In the genomic region with DNA sequence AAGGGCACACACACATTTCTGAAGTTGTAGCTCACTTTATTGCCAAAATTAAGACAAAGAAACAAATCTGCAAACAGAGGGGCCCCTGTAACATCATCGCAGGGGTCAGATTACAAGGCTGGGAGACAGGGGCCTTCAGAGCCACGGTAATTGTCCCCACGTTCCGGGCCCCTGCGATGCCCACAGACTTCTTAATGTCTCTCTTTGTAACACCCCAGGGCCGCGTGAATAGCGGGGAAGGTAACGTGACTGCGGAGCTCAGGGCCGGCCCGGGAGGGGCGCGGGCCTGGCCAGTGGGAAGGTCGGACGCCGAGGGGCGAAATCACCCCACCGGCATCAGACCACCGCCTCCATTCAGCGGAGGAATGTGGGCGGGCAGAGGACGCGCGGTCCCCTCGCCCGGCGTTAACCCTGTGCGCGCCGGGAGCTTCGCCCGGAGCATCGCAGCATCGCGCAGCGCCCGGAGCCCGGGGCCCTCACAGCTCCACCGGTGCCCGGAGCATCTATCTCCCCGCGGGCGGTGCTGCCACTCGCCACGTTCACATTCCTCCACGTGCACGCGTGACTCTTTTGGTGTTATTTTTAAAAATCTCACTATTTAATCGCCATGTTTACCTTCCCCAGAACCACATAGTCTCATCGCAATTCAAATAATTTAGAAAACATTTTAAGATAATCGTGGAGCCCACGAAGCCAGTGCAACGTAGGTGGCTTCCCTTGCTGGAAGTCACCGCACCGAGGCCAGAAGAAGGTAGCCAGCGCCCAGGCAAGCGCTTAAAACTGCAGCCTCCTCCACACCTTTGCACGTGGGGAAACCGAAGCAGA, we compare ENCODE assay signal across 8 cellular contexts. TPM values are rescaled to one million over a fixed set of nuclear protein-coding genes. Genes with fewer than 3 reads are reported as not detected.
DNase-seq lines count a peak whose midpoint lies in the region; ATAC-seq and TF ChIP-seq lines count a peak whose summit lies in the region.

No MANE protein-coding gene starts in this region.

- H3F3A ChIP-seq in PC-3 (ENCODE audit: low read length, unreplicated experiment), result no peaks in the 10 kb centered on the region

- TF ChIP-seq CTCF in chondrocyte (IDR thresholded peaks at IDR 0.05) (no peak), PC-3 (conservative IDR thresholded peaks at IDR 0.05; ENCODE audit: low read depth, low read length) (no peak)

- no peaks in the 10 kb centered on the region for H4K20me1 ChIP-seq in PC-3 (ENCODE audit: low read length)

- H3K27ac ChIP-seq in PC-3 (ENCODE audit: low read length), result no peak overlapping the region

- peaks cover 37% of the 10 kb centered on the region for H3K4me1 Mint-ChIP-seq in chondrocyte (ENCODE audit: low read depth)

- ATAC-seq in GM19467 (IDR thresholded peaks at IDR 0.05; ENCODE audit: unreplicated experiment), result no peak
- ATAC-seq in PC-3, result no peak

- no peaks in the 10 kb centered on the region for H3K4me1 ChIP-seq in PC-3 (ENCODE audit: insufficient read depth, low read length)

- no peak overlapping the region for H2AFZ ChIP-seq in PC-3 (ENCODE audit: low read length)

- H3K4me3 ChIP-seq in PC-3 (ENCODE audit: low read length), result no peak overlapping the region

- no peaks in the 10 kb centered on the region for H3K9me3 ChIP-seq in PC-3 (ENCODE audit: low read length)

- peak overlapping the region; percentile 81 for H3K4me3 Mint-ChIP-seq in chondrocyte (ENCODE audit: unreplicated experiment)

- intact Hi-C loops in PC-3 (cut with micrococcal nuclease), result no loop called here

- CTCF ChIA-PET in PC-3 (lab: Charles Lee), result no interaction called here

- H3K27ac Mint-ChIP-seq in chondrocyte (ENCODE audit: unreplicated experiment), result peak overlapping the region; percentile 71

- no peaks in the 10 kb centered on the region for H3K9me3 Mint-ChIP-seq in chondrocyte (ENCODE audit: low read depth)

- no peaks in the 10 kb centered on the region for H3K79me2 ChIP-seq in PC-3 (ENCODE audit: low read length)

- H3K36me3 Mint-ChIP-seq in chondrocyte (ENCODE audit: low read depth), result no peaks in the 10 kb centered on the region

- no peak overlapping the region for H3K4me2 ChIP-seq in PC-3 (ENCODE audit: low read length)

- no peaks in the 10 kb centered on the region for H3K36me3 ChIP-seq in PC-3 (ENCODE audit: low read depth, low read length)

- H3K27me3 Mint-ChIP-seq in chondrocyte (ENCODE audit: low read depth), result no peaks in the 10 kb centered on the region

- no peaks in the 10 kb centered on the region for H3K27me3 ChIP-seq in PC-3 (ENCODE audit: low read length)

- no TSS peak for BruUV-seq in PC-3 (replicated peaks; lab: Mats Ljungman, UMichigan)

- DNase-seq in NCI-H82 (lab: John Stamatoyannopoulos, UW) (peak; percentile 49), NCI-H82 treated with DMSO at 0.1 percent for 48 hours (lab: John Stamatoyannopoulos, UW; ENCODE audit: unreplicated experiment) (no peak), SW480 (ENCODE audit: low spot score) (peak; percentile 43), chondrocyte (ENCODE audit: low spot score) (no peak), kidney tubule cell (ENCODE audit: low spot score) (peak; percentile 12), PC-3 (no peak)
- peak; percentile 14 for DNase-seq in stimulated activated CD4-positive, alpha-beta T cell treated with anti-CD3 and anti-CD28 coated beads, Interleukin-2, amount 100 ng/mL, for 4 hours (ENCODE audit: low read depth)

- POLR2A ChIA-PET in PC-3 (lab: Charles Lee; ENCODE audit: unreplicated experiment), result interaction anchor here (0.6 kb wide), 1 partner anchor 36 kb away, joined by 3 read pairs; a partner anchor contains a TSS

- no peaks in the 10 kb centered on the region for H3K9me2 ChIP-seq in PC-3 (replicated peaks; ENCODE audit: low read length)

- no peak overlapping the region for H3K9ac ChIP-seq in PC-3 (ENCODE audit: low read length)

RNA-seq across cellular contexts. Expression of a gene that starts 22.0 kb away (rescaled TPM):
- total RNA-seq in chondrocyte, result 3.8 to 6.1 TPM (median 5.3 TPM) in 3 replicates
- total RNA-seq in PC-3 (2014; rRNA removed), result 0.69 and 1.2 TPM in 2 replicates

RNA-seq across cellular contexts. Expression of a gene that starts 36.3 kb away (rescaled TPM):
- total RNA-seq in chondrocyte (26.2 to 32.8 TPM (median 26.7 TPM) in 3 replicates), PC-3 (2014; rRNA removed) (22.9 and 27.6 TPM in 2 replicates)

Comparison
In these comparisons a context has a peak if more than half of its experiments do, and no peak if none do; other contexts are left out.
1. DNase-seq: peak in NCI-H82 (single experiment), SW480 (single experiment), kidney tubule cell (single experiment) and stimulated activated CD4-positive, alpha-beta T cell treated with anti-CD3 and anti-CD28 coated beads, Interleukin-2, amount 100 ng/mL, for 4 hours (single experiment); none in NCI-H82 treated with DMSO at 0.1 percent for 48 hours (single experiment), chondrocyte (single experiment) and PC-3 (single experiment).